Comparison of ENCODE assay signal across 17 cellular contexts in genomic region chr4:56742080-56742871, GRCh38.
DNase-seq lines count a peak whose midpoint lies in the region; ATAC-seq and TF ChIP-seq lines count a peak whose summit lies in the region.
"Had no signal": no experiment of that assay in that cellular context is flagged by ENCODE, and none has a peak within 500 bp of the region (broad histone marks: within the 10 kb centered on the region; RNA-seq: fewer than 3 reads in every experiment).

No MANE protein-coding gene starts in this region.

- CTCF ChIA-PET in AG04449 (lab: Yijun Ruan, JAX), result no interaction called here

- H3K27me3 ChIP-seq in brain microvascular endothelial cell (replicated peaks) (no peaks in the 10 kb centered on the region), tibial nerve (no peaks in the 10 kb centered on the region), vagina (no peaks in the 10 kb centered on the region)
- H3K27me3 ChIP-seq: SJCRH30 had no signal

- no peak for TF ChIP-seq CTCF in AG04449 (IDR thresholded peaks at IDR 0.05; ENCODE audit: insufficient read depth, low read length, missing control alignments)
- no peak for TF ChIP-seq CTCF in brain microvascular endothelial cell (IDR thresholded peaks at IDR 0.05; ENCODE audit: low read depth, low read length, missing control alignments)
- no peak for TF ChIP-seq CTCF in tibial nerve (IDR thresholded peaks at IDR 0.05)
- TF ChIP-seq CTCF in vagina (IDR thresholded peaks at IDR 0.05), result no peak

- no peak for ATAC-seq in GM18873 (IDR thresholded peaks at IDR 0.05; ENCODE audit: low FRiP score, unreplicated experiment)

- POLR2A ChIA-PET in AG04449 (lab: Yijun Ruan, JAX), result no interaction called here

- 74 to 84% methylated on average over 8 of the region's 8 CpGs for WGBS in tibial nerve, 2 donors

- H3K4me3 ChIP-seq in AG04449 (ENCODE audit: low read depth, low read length) (no peak overlapping the region), brain microvascular endothelial cell (ENCODE audit: low read depth, low read length) (no peak overlapping the region), tibial nerve (no peak overlapping the region), vagina (no peak overlapping the region)
- H3K4me3 ChIP-seq: left ventricle myocardium inferior, prostate gland, SJCRH30 had no signal

- intact Hi-C loops in vagina (cut with DNase I), result no loop called here

- no peaks in the 10 kb centered on the region for H3K36me3 ChIP-seq in brain microvascular endothelial cell (replicated peaks)
- H3K36me3 ChIP-seq in tibial nerve, result no peaks in the 10 kb centered on the region
- no peaks in the 10 kb centered on the region for H3K36me3 ChIP-seq in vagina
- H3K36me3 ChIP-seq: left ventricle myocardium inferior, prostate gland, SJCRH30 had no signal

- H3K4me1 ChIP-seq in tibial nerve (no peaks in the 10 kb centered on the region), vagina (peaks cover 12% of the 10 kb centered on the region)
- H3K4me1 ChIP-seq: left ventricle myocardium inferior, prostate gland, SJCRH30 had no signal

- no peak for TF ChIP-seq POLR2A in tibial nerve (IDR thresholded peaks at IDR 0.05)
- no peak for TF ChIP-seq POLR2A in vagina (IDR thresholded peaks at IDR 0.05)

- DNase-seq in AG04449 (ENCODE audit: low read depth, low spot score) (peak; percentile 40), HT-29 (ENCODE audit: low spot score) (peak; percentile 66), brain microvascular endothelial cell (peak; percentile 52), kidney glomerular epithelial cell (lab: John Stamatoyannopoulos, UW) (peak; percentile 71), tibial nerve (ENCODE audit: low spot score in 2 of 2) (no peak), NCI-H146 treated with DMSO at 0.1 percent for 48 hours (lab: John Stamatoyannopoulos, UW; ENCODE audit: unreplicated experiment) (no peak), vagina (ENCODE audit: extremely low spot score in 2 of 2) (no peak)
- DNase-seq: activated CD4-positive, alpha-beta T cell treated with anti-CD3 and anti-CD28 coated beads, Interleukin-2, amount 50 U/mL, for 1 hour; activated T-cell treated with anti-CD3 and anti-CD28 coated beads, Interleukin-2, amount 50 U/mL, for 1 hour; hypothalamus; left ventricle myocardium inferior; naive B cell; NCI-H1105 treated with DMSO at 0.1 percent for 48 hours; NK-92 treated with Interleukin-12 subunit alpha and Interleukin-12 subunit beta, amount 100 ng/mL, for 24 hours; SJCRH30 had no signal

- in situ Hi-C loops in brain microvascular endothelial cell (cut with HindIII; ENCODE audit: low pct_ligation_motif_present, low sequenced_read_pairs), result no loop called here

- H3K27ac ChIP-seq in brain microvascular endothelial cell (peak overlapping the region; percentile 9), tibial nerve (no peak overlapping the region), vagina (no peak overlapping the region)
- H3K27ac ChIP-seq: left ventricle myocardium inferior, prostate gland, SJCRH30 had no signal

- peaks cover 0 to 5% (median 0%) of the 10 kb centered on the region in 4 donors for H3K9me3 ChIP-seq in tibial nerve
- peaks cover 3% of the 10 kb centered on the region for H3K9me3 ChIP-seq in vagina
- H3K9me3 ChIP-seq: prostate gland, SJCRH30 had no signal

- no peak for TF ChIP-seq EP300 in tibial nerve (IDR thresholded peaks at IDR 0.05)

Comparison
In these comparisons a context has a peak if more than half of its experiments do, and no peak if none do; other contexts are left out.
1. DNase-seq: peak in AG04449 (single experiment), HT-29 (single experiment), brain microvascular endothelial cell (single experiment) and kidney glomerular epithelial cell (single experiment); none in tibial nerve (0 of 2), NCI-H146 treated with DMSO at 0.1 percent for 48 hours (single experiment) and vagina (0 of 2).